ENCODE assay signal across 1 cellular context in genomic region chr9:4740623-4741364, GRCh38.
TF ChIP-seq lines count a peak whose summit lies in the region.

TSS of gene AK3 (minus strand) at chr9:4741202. CDS start at chr9:4741087, 115 bp downstream.

TF ChIP-seq in WTC11, 78 proteins besides CTCF, POLR2A, EP300 and RAD21 (continued from another document and continues in another):
- peak; percentile 45 for TF ChIP-seq FOXP4 (CRISPR knock-in tag; IDR thresholded peaks at IDR 0.05)
- no peak for TF ChIP-seq ATF2 (CRISPR knock-in tag; IDR thresholded peaks at IDR 0.05; ENCODE audit: borderline replicate concordance, low read depth)
- no peak for TF ChIP-seq HMGA2 (CRISPR knock-in tag; IDR thresholded peaks at IDR 0.05)
- no peak for TF ChIP-seq OVOL2 (CRISPR knock-in tag; IDR thresholded peaks at IDR 0.05; ENCODE audit: borderline replicate concordance)
- TF ChIP-seq AFF4 (CRISPR knock-in tag; IDR thresholded peaks at IDR 0.05; ENCODE audit: borderline replicate concordance) = no peak
- no peak for TF ChIP-seq FOXJ3 (CRISPR knock-in tag; IDR thresholded peaks at IDR 0.05; ENCODE audit: borderline replicate concordance)
- TF ChIP-seq ZNF416 (CRISPR knock-in tag; IDR thresholded peaks at IDR 0.05) = no peak
- no peak for TF ChIP-seq NR1H2 (CRISPR knock-in tag; IDR thresholded peaks at IDR 0.05)
- no peak for TF ChIP-seq ZNF396 (CRISPR knock-in tag; IDR thresholded peaks at IDR 0.05; ENCODE audit: borderline replicate concordance)
- 0 out of 2 replicates have a peak, but pooled peaks have one; percentile 23 for TF ChIP-seq ZNF317 (CRISPR knock-in tag; IDR thresholded peaks at IDR 0.05; ENCODE audit: borderline replicate concordance, low read depth)
- no peak for TF ChIP-seq ZNF671 (CRISPR knock-in tag; IDR thresholded peaks at IDR 0.05)
- TF ChIP-seq JUN (CRISPR knock-in tag; IDR thresholded peaks at IDR 0.05) = peak; percentile 63; the same call in 1 of the 2 replicates
- 0 out of 2 replicates have a peak, but pooled peaks have one; percentile 37 for TF ChIP-seq ZNF232 (CRISPR knock-in tag; IDR thresholded peaks at IDR 0.05)
- no peak for TF ChIP-seq ESRRA (CRISPR knock-in tag; IDR thresholded peaks at IDR 0.05; ENCODE audit: borderline replicate concordance)
- TF ChIP-seq FOXP1 (CRISPR knock-in tag; IDR thresholded peaks at IDR 0.05; ENCODE audit: borderline replicate concordance) = peak; percentile 89
- TF ChIP-seq MXD4 (CRISPR knock-in tag; IDR thresholded peaks at IDR 0.05; ENCODE audit: borderline replicate concordance) = no peak
- 0 out of 2 replicates have a peak, but pooled peaks have one; percentile 4 for TF ChIP-seq KAT7 (CRISPR knock-in tag; IDR thresholded peaks at IDR 0.05; ENCODE audit: borderline replicate concordance)
- TF ChIP-seq ZBTB43 (CRISPR knock-in tag; IDR thresholded peaks at IDR 0.05) = peak; percentile 76; the same call in 1 of the 2 replicates
- no peak for TF ChIP-seq ATF3 (CRISPR knock-in tag; conservative IDR thresholded peaks at IDR 0.05)
- 0 out of 2 replicates have a peak, but pooled peaks have one; percentile 29 for TF ChIP-seq USF1 (CRISPR knock-in tag; IDR thresholded peaks at IDR 0.05)
- TF ChIP-seq CREM (CRISPR knock-in tag; IDR thresholded peaks at IDR 0.05) = peak; percentile 58; the same call in 1 of the 2 replicates
- no peak for TF ChIP-seq ZNF138 (CRISPR knock-in tag; conservative IDR thresholded peaks at IDR 0.05)
- no peak for TF ChIP-seq NFE2L1 (CRISPR knock-in tag; IDR thresholded peaks at IDR 0.05)
- TF ChIP-seq ERG (CRISPR knock-in tag; IDR thresholded peaks at IDR 0.05) = no peak
- no peak for TF ChIP-seq PRRX2 (CRISPR knock-in tag; IDR thresholded peaks at IDR 0.05)
- peak; percentile 85; the same call in 1 of the 2 replicates for TF ChIP-seq ATF1 (CRISPR knock-in tag; IDR thresholded peaks at IDR 0.05)
- no peak for TF ChIP-seq NR3C1 (CRISPR knock-in tag; conservative IDR thresholded peaks at IDR 0.05; ENCODE audit: low read depth)
- no peak for TF ChIP-seq ZNF219 (CRISPR knock-in tag; IDR thresholded peaks at IDR 0.05; ENCODE audit: borderline replicate concordance)
- peak; percentile 77; the same call in 1 of the 2 replicates for TF ChIP-seq IRF1 (CRISPR knock-in tag; IDR thresholded peaks at IDR 0.05)
- TF ChIP-seq TEAD4 (CRISPR knock-in tag; IDR thresholded peaks at IDR 0.05) = 0 out of 2 replicates have a peak, but pooled peaks have one; percentile 22
- no peak for TF ChIP-seq SOX15 (CRISPR knock-in tag; IDR thresholded peaks at IDR 0.05)
- peak; percentile 74; the same call in 1 of the 2 replicates for TF ChIP-seq E2F1 (CRISPR knock-in tag; IDR thresholded peaks at IDR 0.05)
- TF ChIP-seq PREB (CRISPR knock-in tag; IDR thresholded peaks at IDR 0.05; ENCODE audit: borderline replicate concordance) = no peak
- no peak for TF ChIP-seq NFYB (CRISPR knock-in tag; conservative IDR thresholded peaks at IDR 0.05; ENCODE audit: low read depth)
- no peak for TF ChIP-seq ZSCAN18 (CRISPR knock-in tag; IDR thresholded peaks at IDR 0.05)
- TF ChIP-seq ZNF281 (CRISPR knock-in tag; IDR thresholded peaks at IDR 0.05) = no peak; the same call in 1 of the 2 replicates
